In genomic region chr10:65779985-65780384, GRCh38 we compare ENCODE assay signal across 7 cellular contexts.
"Had no signal": no experiment of that assay in that cellular context is flagged by ENCODE, and none has a peak within 500 bp of the region (broad histone marks: within the 10 kb centered on the region; RNA-seq: fewer than 3 reads in every experiment).

No MANE protein-coding gene starts in this region.

- H3K36me3 ChIP-seq: HAP-1 had no signal

- H3K4me3 ChIP-seq: GM23248, HAP-1 had no signal

- H3K9me3 ChIP-seq: HAP-1 had no signal

- H3K4me1 ChIP-seq: HAP-1 had no signal

- ATAC-seq: HCT116 had no signal

- H3K27ac ChIP-seq: GM23248 had no signal

- H3K9ac ChIP-seq: GM23248 had no signal

- DNase-seq: GM23248, GOT3, H7, HFFc6, IMR-90 had no signal

- H2AFZ ChIP-seq: GM23248 had no signal
